ENCODE assay signal across 37 cellular contexts in genomic region chr20:19866070-19866469, GRCh38.
"Had no signal": no experiment of that assay in that cellular context is flagged by ENCODE, and none has a peak within 500 bp of the region (broad histone marks: within the 10 kb centered on the region; RNA-seq: fewer than 3 reads in every experiment).

No MANE protein-coding gene starts in this region.

- H3K4me3 ChIP-seq: adrenal gland, body of pancreas, breast epithelium had no signal

- H3K27me3 Mint-ChIP-seq: activated CD4-positive, alpha-beta T cell treated with anti-CD3 and anti-CD28 coated beads, Interleukin-2, amount 10 ng/mL, durations not matched to agents 24 days and 14 days had no signal

- H3K27me3 ChIP-seq: adrenal gland, body of pancreas, brain microvascular endothelial cell, breast epithelium had no signal

- H3K27ac Mint-ChIP-seq: activated B cell treated with CpG ODN at 0.5 μM for 24 hours; activated CD4-positive, alpha-beta memory T cell treated with anti-CD3 and anti-CD28 coated beads for 36 hours; activated CD4-positive, alpha-beta T cell treated with anti-CD3 and anti-CD28 coated beads, Interleukin-2, amount 10 ng/mL, durations not matched to agents 24 days and 14 days; activated CD8-positive, alpha-beta T cell treated with anti-CD3 and anti-CD28 coated beads for 36 hours; activated naive CD4-positive, alpha-beta T cell treated with anti-CD3 and anti-CD28 coated beads for 36 hours; activated naive CD4-positive, alpha-beta T cell treated with anti-CD3 and anti-CD28 coated beads, Interleukin-2, amount 50 U/mL, for 72 hours; activated naive CD8-positive, alpha-beta T cell treated with anti-CD3 and anti-CD28 coated beads for 36 hours; activated T-cell treated with anti-CD3 and anti-CD28 coated beads, Interleukin-2, amount 50 U/mL, for 72 hours; activated T-helper 1 cell treated with anti-CD3 and anti-CD28 coated beads, Interleukin-12 subunit alpha, Interleukin-12 subunit beta, Interleukin-2, Interleukin-4 antibody, amounts not matched to agents 30 ng/mL and 10 ng/mL and 1 ng/mL, durations not matched to agents 14 hours and 24 hours and 36 hours; activated T-helper 17 cell treated with anti-CD3 and anti-CD28 coated beads, Interleukin-2, amount 50 U/mL, for 72 hours; T-helper 1 cell treated with Interleukin-12 subunit alpha and Interleukin-12 subunit beta and Interleukin-4 antibody, amounts not matched to agents 30 μg/mL and 1 μg/mL, for 36 hours; T-helper 2 cell treated with Interferon-gamma antibody and Interleukin-4, amounts not matched to agents 5 μg/mL and 100 μg/mL, for 36 hours had no signal

- DNase-seq: activated B cell treated with CpG ODN at 0.5 μM for 24 hours; activated CD4-positive, alpha-beta memory T cell treated with anti-CD3 and anti-CD28 coated beads for 36 hours; activated CD4-positive, alpha-beta T cell treated with anti-CD3 and anti-CD28 coated beads for 4 hours; activated CD4-positive, alpha-beta T cell treated with anti-CD3 and anti-CD28 coated beads, Interleukin-2, amount 10 ng/mL, durations not matched to agents 24 days and 14 days; activated CD4-positive, alpha-beta T cell treated with anti-CD3 and anti-CD28 coated beads, Interleukin-2, amount 50 U/mL, for 1 hour; activated CD4-positive, alpha-beta T cell treated with anti-CD3 and anti-CD28 coated beads, Interleukin-2, amount 50 U/mL, for 4 hours; activated CD4-positive, CD25-positive, alpha-beta regulatory T cell treated with anti-CD3 and anti-CD28 coated beads, Interleukin-2, amount 50 U/mL, for 72 hours; activated CD8-positive, alpha-beta memory T cell treated with anti-CD3 and anti-CD28 coated beads, Interleukin-2, amount 50 U/mL, for 4 hours; activated CD8-positive, alpha-beta T cell treated with anti-CD3 and anti-CD28 coated beads for 36 hours; activated effector memory CD4-positive, alpha-beta T cell treated with anti-CD3 and anti-CD28 coated beads, Interleukin-2, amount 50 U/mL, for 16 hours; activated gamma-delta T cell treated with Interleukin-2 at 50 U/mL for 16 hours; activated naive CD4-positive, alpha-beta T cell; activated naive CD4-positive, alpha-beta T cell treated with anti-CD3 and anti-CD28 coated beads for 36 hours; activated naive CD4-positive, alpha-beta T cell treated with anti-CD3 and anti-CD28 coated beads, Interleukin-2, amount 50 U/mL, for 16 hours; activated naive CD8-positive, alpha-beta T cell treated with anti-CD3 and anti-CD28 coated beads for 36 hours; activated T-cell treated with anti-CD3 and anti-CD28 coated beads for 4 hours; activated T-cell treated with anti-CD3 and anti-CD28 coated beads, Interleukin-2, amount 50 U/mL, for 1 hour; activated T-cell treated with anti-CD3 and anti-CD28 coated beads, Interleukin-2, amount 50 U/mL, for 4 hours; activated T-cell treated with anti-CD3 and anti-CD28 coated beads, Interleukin-2, amount 50 U/mL, for 72 hours; adrenal gland; amniotic stem cell; aorta; body of pancreas; brain microvascular endothelial cell; central memory CD4-positive, alpha-beta T cell; T-helper 1 cell; T-helper 2 cell; T-helper 9 cell had no signal

- H3K36me3 Mint-ChIP-seq: activated CD4-positive, alpha-beta memory T cell treated with anti-CD3 and anti-CD28 coated beads for 36 hours; activated naive CD4-positive, alpha-beta T cell treated with anti-CD3 and anti-CD28 coated beads, Interleukin-2, amount 50 U/mL, for 72 hours; activated naive CD8-positive, alpha-beta T cell treated with anti-CD3 and anti-CD28 coated beads for 36 hours had no signal

- ATAC-seq: activated CD8-positive, alpha-beta T cell treated with anti-CD3 and anti-CD28 coated beads for 36 hours; activated naive CD4-positive, alpha-beta T cell treated with anti-CD3 and anti-CD28 coated beads, Interleukin-2, amount 50 U/mL, for 72 hours; activated T-cell treated with anti-CD3 and anti-CD28 coated beads, Interleukin-2, amount 50 U/mL, for 4 hours; activated T-cell treated with anti-CD3 and anti-CD28 coated beads, Interleukin-2, amount 50 U/mL, for 72 hours; activated T-helper 17 cell treated with anti-CD3 and anti-CD28 coated beads, Interleukin-2, amount 50 U/mL, for 72 hours; body of pancreas had no signal

- H3K9me3 ChIP-seq: adrenal gland, body of pancreas, breast epithelium had no signal

- H3K4me3 Mint-ChIP-seq: activated B cell treated with CpG ODN at 0.5 μM for 24 hours; activated CD4-positive, alpha-beta memory T cell treated with anti-CD3 and anti-CD28 coated beads for 36 hours; activated CD4-positive, alpha-beta T cell treated with anti-CD3 and anti-CD28 coated beads, Interleukin-2, amount 10 ng/mL, durations not matched to agents 24 days and 14 days; activated CD8-positive, alpha-beta T cell treated with anti-CD3 and anti-CD28 coated beads for 36 hours; activated naive CD4-positive, alpha-beta T cell treated with anti-CD3 and anti-CD28 coated beads for 36 hours; activated naive CD8-positive, alpha-beta T cell treated with anti-CD3 and anti-CD28 coated beads for 36 hours; activated T-cell treated with anti-CD3 and anti-CD28 coated beads, Interleukin-2, amount 50 U/mL, for 4 hours; activated T-cell treated with anti-CD3 and anti-CD28 coated beads, Interleukin-2, amount 50 U/mL, for 72 hours; activated T-helper 1 cell treated with anti-CD3 and anti-CD28 coated beads, Interleukin-12 subunit alpha, Interleukin-12 subunit beta, Interleukin-2, Interleukin-4 antibody, amounts not matched to agents 30 ng/mL and 10 ng/mL and 1 ng/mL, durations not matched to agents 14 hours and 24 hours and 36 hours; activated T-helper 17 cell treated with anti-CD3 and anti-CD28 coated beads, Interleukin-2, amount 50 U/mL, for 72 hours; T-helper 1 cell treated with Interleukin-12 subunit alpha and Interleukin-12 subunit beta and Interleukin-4 antibody, amounts not matched to agents 30 μg/mL and 1 μg/mL, for 36 hours; T-helper 2 cell treated with Interferon-gamma antibody and Interleukin-4, amounts not matched to agents 5 μg/mL and 100 μg/mL, for 36 hours had no signal

- H3K27ac ChIP-seq: adrenal gland, body of pancreas, brain microvascular endothelial cell, breast epithelium, VCaP had no signal

- H3K36me3 ChIP-seq: adrenal gland, brain microvascular endothelial cell, breast epithelium had no signal

- H3K4me1 Mint-ChIP-seq: activated B cell treated with CpG ODN at 0.5 μM for 24 hours; activated CD4-positive, alpha-beta T cell treated with anti-CD3 and anti-CD28 coated beads, Interleukin-2, amount 10 ng/mL, durations not matched to agents 24 days and 14 days; activated naive CD8-positive, alpha-beta T cell treated with anti-CD3 and anti-CD28 coated beads for 36 hours; activated T-helper 17 cell treated with anti-CD3 and anti-CD28 coated beads, Interleukin-2, amount 50 U/mL, for 72 hours had no signal

- FAIRE-seq: astrocyte, TTC549 had no signal

- H3K4me1 ChIP-seq: adrenal gland, body of pancreas, breast epithelium had no signal

- H3K9me3 Mint-ChIP-seq: activated B cell treated with CpG ODN at 0.5 μM for 24 hours; activated CD4-positive, alpha-beta memory T cell treated with anti-CD3 and anti-CD28 coated beads for 36 hours; activated CD4-positive, alpha-beta T cell treated with anti-CD3 and anti-CD28 coated beads, Interleukin-2, amount 10 ng/mL, durations not matched to agents 24 days and 14 days; activated CD8-positive, alpha-beta T cell treated with anti-CD3 and anti-CD28 coated beads for 36 hours; activated naive CD4-positive, alpha-beta T cell treated with anti-CD3 and anti-CD28 coated beads for 36 hours; activated naive CD8-positive, alpha-beta T cell treated with anti-CD3 and anti-CD28 coated beads for 36 hours; activated T-cell treated with anti-CD3 and anti-CD28 coated beads, Interleukin-2, amount 50 U/mL, for 4 hours; activated T-helper 1 cell treated with anti-CD3 and anti-CD28 coated beads, Interleukin-12 subunit alpha, Interleukin-12 subunit beta, Interleukin-2, Interleukin-4 antibody, amounts not matched to agents 30 ng/mL and 10 ng/mL and 1 ng/mL, durations not matched to agents 14 hours and 24 hours and 36 hours; activated T-helper 17 cell treated with anti-CD3 and anti-CD28 coated beads, Interleukin-2, amount 50 U/mL, for 72 hours; T-helper 1 cell treated with Interleukin-12 subunit alpha and Interleukin-12 subunit beta and Interleukin-4 antibody, amounts not matched to agents 30 μg/mL and 1 μg/mL, for 36 hours; T-helper 2 cell treated with Interferon-gamma antibody and Interleukin-4, amounts not matched to agents 5 μg/mL and 100 μg/mL, for 36 hours had no signal
